In the genomic region with DNA sequence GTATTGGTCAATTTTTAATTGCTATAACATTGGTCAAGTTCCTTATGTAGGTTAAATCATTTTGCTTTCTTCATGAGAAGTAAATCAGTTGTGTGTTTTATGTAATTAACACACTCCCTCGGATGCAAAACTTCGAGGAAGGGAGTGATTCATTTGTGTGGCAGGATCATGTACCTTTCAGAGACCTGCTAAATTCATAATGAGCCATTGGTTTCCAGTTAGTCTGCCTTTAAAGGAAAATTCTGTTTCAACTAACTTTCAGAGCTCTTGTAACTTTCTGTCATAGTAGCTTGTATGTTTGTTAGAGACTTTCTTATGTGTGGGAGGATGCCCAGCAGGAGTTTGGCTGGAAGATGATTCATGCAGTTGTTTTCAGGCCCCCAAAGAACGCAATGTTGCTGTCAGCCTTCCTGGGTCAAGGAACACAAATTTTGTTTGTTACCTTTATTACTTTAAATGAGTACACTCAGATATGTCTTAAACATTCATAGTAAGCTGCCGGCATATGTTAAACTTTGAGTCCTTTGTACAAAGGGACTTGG, we compare ENCODE assay signal across 18 cellular contexts.
"Had no signal": no experiment of that assay in that cellular context is flagged by ENCODE, and none has a peak within 500 bp of the region (broad histone marks: within the 10 kb centered on the region; RNA-seq: fewer than 3 reads in every experiment).

No MANE protein-coding gene starts in this region.

- H3K4me1 Mint-ChIP-seq: endodermal cell, WTC11 had no signal

- FAIRE-seq: keratinocyte had no signal

- H3K4me1 ChIP-seq: body of pancreas, left lung, stomach had no signal

- H3K4me3 ChIP-seq: body of pancreas, left lung, SK-N-MC, stomach, thoracic aorta had no signal

- H3K4me3 Mint-ChIP-seq: activated CD8-positive, alpha-beta memory T cell treated with anti-CD3 and anti-CD28 coated beads, Interleukin-2, amount 10 ng/mL, durations not matched to agents 7 days and 5 days; activated naive CD8-positive, alpha-beta T cell treated with anti-CD3 and anti-CD28 coated beads for 36 hours; endodermal cell; memory B cell; nephron; T-cell; WTC11 had no signal

- ATAC-seq: activated CD8-positive, alpha-beta memory T cell treated with anti-CD3 and anti-CD28 coated beads, Interleukin-2, amount 10 ng/mL, durations not matched to agents 7 days and 5 days; body of pancreas; left lung; T-cell; WTC11 had no signal

- H3K36me3 ChIP-seq: left lung, stomach, thoracic aorta had no signal

- H3K27me3 Mint-ChIP-seq: activated CD8-positive, alpha-beta memory T cell treated with anti-CD3 and anti-CD28 coated beads, Interleukin-2, amount 10 ng/mL, durations not matched to agents 7 days and 5 days; activated naive CD8-positive, alpha-beta T cell treated with anti-CD3 and anti-CD28 coated beads for 36 hours; memory B cell had no signal

- H3K9me3 ChIP-seq: body of pancreas, left lung, stomach, thoracic aorta had no signal

- H3K36me3 Mint-ChIP-seq: activated naive CD8-positive, alpha-beta T cell treated with anti-CD3 and anti-CD28 coated beads for 36 hours; T-cell; WTC11 had no signal

- H3K27me3 ChIP-seq: body of pancreas, left lung, stomach had no signal

- H3K27ac Mint-ChIP-seq: activated CD8-positive, alpha-beta memory T cell treated with anti-CD3 and anti-CD28 coated beads, Interleukin-2, amount 10 ng/mL, durations not matched to agents 7 days and 5 days; activated naive CD8-positive, alpha-beta T cell treated with anti-CD3 and anti-CD28 coated beads for 36 hours; endodermal cell; memory B cell; nephron; T-cell; WTC11 had no signal

- DNase-seq: activated CD4-positive, alpha-beta T cell treated with anti-CD3 and anti-CD28 coated beads, Interleukin-2, amount 50 U/mL, for 1 hour; activated CD8-positive, alpha-beta memory T cell treated with anti-CD3 and anti-CD28 coated beads, Interleukin-2, amount 10 ng/mL, durations not matched to agents 7 days and 5 days; activated gamma-delta T cell treated with Interleukin-2 at 50 U/mL for 16 hours; activated naive CD8-positive, alpha-beta T cell treated with anti-CD3 and anti-CD28 coated beads for 36 hours; activated T-cell treated with anti-CD3 and anti-CD28 coated beads, Interleukin-2, amount 50 U/mL, for 48 hours; body of pancreas; endodermal cell; left lung; stimulated activated CD4-positive, alpha-beta T cell treated with anti-CD3 and anti-CD28 coated beads, Interleukin-15, amount 100 ng/mL, for 24 hours; stimulated activated CD4-positive, alpha-beta T cell treated with anti-CD3 and anti-CD28 coated beads, Interleukin-4, amount 100 ng/mL, for 24 hours; stomach; T-cell had no signal

- H3K27ac ChIP-seq: body of pancreas, left lung, SK-N-MC, stomach, thoracic aorta had no signal

- H3K9me3 Mint-ChIP-seq: activated naive CD8-positive, alpha-beta T cell treated with anti-CD3 and anti-CD28 coated beads for 36 hours; memory B cell; nephron; T-cell; WTC11 had no signal
